In the genomic region with DNA sequence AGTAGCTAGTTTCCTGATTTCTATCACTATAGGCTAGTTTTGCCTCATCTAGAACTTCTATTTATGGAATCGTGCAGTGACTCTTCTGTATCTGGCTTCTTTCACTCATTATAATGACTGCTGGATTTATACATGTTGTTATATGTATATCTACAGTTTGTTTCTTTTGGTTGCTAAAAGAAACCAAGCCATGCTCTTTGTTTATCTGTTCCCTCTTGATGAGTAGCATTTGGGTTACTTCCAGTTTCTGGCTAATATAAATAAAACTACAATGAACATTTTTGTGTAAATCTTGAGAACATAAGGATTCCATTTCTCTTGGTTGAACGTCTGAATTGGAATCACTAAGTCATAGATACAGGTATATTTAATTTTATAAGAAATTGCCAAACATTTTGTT, we compare ENCODE assay signal across 20 cellular contexts.
"Had no signal": no experiment of that assay in that cellular context is flagged by ENCODE, and none has a peak within 500 bp of the region (broad histone marks: within the 10 kb centered on the region; RNA-seq: fewer than 3 reads in every experiment).

No MANE protein-coding gene starts in this region.

- H3K9me3 ChIP-seq: suprapubic skin had no signal

- H3K9ac ChIP-seq: parathyroid adenoma had no signal

- H3K4me3 ChIP-seq: cardiac muscle cell, hepatocyte, stomach, suprapubic skin, tibial nerve had no signal

- ATAC-seq: activated CD4-positive, CD25-positive, alpha-beta regulatory T cell treated with anti-CD3 and anti-CD28 coated beads, Interleukin-2, amount 50 U/mL, for 24 hours; activated CD8-positive, alpha-beta memory T cell treated with anti-CD3 and anti-CD28 coated beads, Interleukin-2, amount 10 ng/mL, durations not matched to agents 7 days and 5 days; activated CD8-positive, alpha-beta T cell treated with anti-CD3 and anti-CD28 coated beads for 36 hours; right cardiac atrium; T-helper 17 cell had no signal

- H3K79me2 ChIP-seq: parathyroid adenoma had no signal

- DNase-seq: activated CD4-positive, alpha-beta T cell treated with anti-CD3 and anti-CD28 coated beads, Interleukin-2, amount 10 ng/mL, durations not matched to agents 24 days and 14 days; activated CD8-positive, alpha-beta memory T cell treated with anti-CD3 and anti-CD28 coated beads, Interleukin-2, amount 10 ng/mL, durations not matched to agents 7 days and 5 days; activated CD8-positive, alpha-beta T cell treated with anti-CD3 and anti-CD28 coated beads for 36 hours; activated effector memory CD4-positive, alpha-beta T cell treated with anti-CD3 and anti-CD28 coated beads, Interleukin-2, amount 50 U/mL, for 16 hours; activated naive CD4-positive, alpha-beta T cell treated with anti-CD3 and anti-CD28 coated beads, Interleukin-2, amount 10 ng/mL, durations not matched to agents 7 days and 5 days; activated T-cell treated with anti-CD3 and anti-CD28 coated beads for 4 hours; glutamatergic neuron; left ventricle myocardium superior; mammary epithelial cell; nephron progenitor cell; right cardiac atrium; stomach; T-helper 17 cell had no signal

- H3K27me3 Mint-ChIP-seq: activated CD4-positive, alpha-beta T cell treated with anti-CD3 and anti-CD28 coated beads, Interleukin-2, amount 10 ng/mL, durations not matched to agents 24 days and 14 days; activated CD8-positive, alpha-beta memory T cell treated with anti-CD3 and anti-CD28 coated beads, Interleukin-2, amount 10 ng/mL, durations not matched to agents 7 days and 5 days; activated CD8-positive, alpha-beta T cell treated with anti-CD3 and anti-CD28 coated beads for 36 hours; activated naive CD4-positive, alpha-beta T cell treated with anti-CD3 and anti-CD28 coated beads, Interleukin-2, amount 10 ng/mL, durations not matched to agents 7 days and 5 days; T-helper 17 cell had no signal

- H3K4me2 ChIP-seq: hepatocyte had no signal

- H3K27me3 ChIP-seq: cardiac muscle cell, hepatocyte, stomach, suprapubic skin, tibial nerve had no signal

- H3K4me1 Mint-ChIP-seq: activated CD4-positive, alpha-beta T cell treated with anti-CD3 and anti-CD28 coated beads, Interleukin-2, amount 10 ng/mL, durations not matched to agents 24 days and 14 days; activated CD8-positive, alpha-beta memory T cell treated with anti-CD3 and anti-CD28 coated beads, Interleukin-2, amount 10 ng/mL, durations not matched to agents 7 days and 5 days; activated naive CD4-positive, alpha-beta T cell treated with anti-CD3 and anti-CD28 coated beads, Interleukin-2, amount 10 ng/mL, durations not matched to agents 7 days and 5 days; nephron progenitor cell; T-helper 17 cell had no signal

- H3K27ac Mint-ChIP-seq: activated CD4-positive, alpha-beta T cell treated with anti-CD3 and anti-CD28 coated beads, Interleukin-2, amount 10 ng/mL, durations not matched to agents 24 days and 14 days; activated CD8-positive, alpha-beta memory T cell treated with anti-CD3 and anti-CD28 coated beads, Interleukin-2, amount 10 ng/mL, durations not matched to agents 7 days and 5 days; activated CD8-positive, alpha-beta T cell treated with anti-CD3 and anti-CD28 coated beads for 36 hours; activated naive CD4-positive, alpha-beta T cell treated with anti-CD3 and anti-CD28 coated beads, Interleukin-2, amount 10 ng/mL, durations not matched to agents 7 days and 5 days; nephron progenitor cell; T-helper 17 cell had no signal

- H3K4me3 Mint-ChIP-seq: activated CD4-positive, alpha-beta T cell treated with anti-CD3 and anti-CD28 coated beads, Interleukin-2, amount 10 ng/mL, durations not matched to agents 24 days and 14 days; activated CD8-positive, alpha-beta memory T cell treated with anti-CD3 and anti-CD28 coated beads, Interleukin-2, amount 10 ng/mL, durations not matched to agents 7 days and 5 days; activated CD8-positive, alpha-beta T cell treated with anti-CD3 and anti-CD28 coated beads for 36 hours; activated naive CD4-positive, alpha-beta T cell treated with anti-CD3 and anti-CD28 coated beads, Interleukin-2, amount 10 ng/mL, durations not matched to agents 7 days and 5 days; nephron progenitor cell; T-helper 17 cell had no signal

- H3K27ac ChIP-seq: cardiac muscle cell, epithelial cell of prostate, hepatocyte, parathyroid adenoma, stomach, suprapubic skin, tibial nerve had no signal

- H3K36me3 Mint-ChIP-seq: activated CD8-positive, alpha-beta memory T cell treated with anti-CD3 and anti-CD28 coated beads, Interleukin-2, amount 10 ng/mL, durations not matched to agents 7 days and 5 days; activated naive CD4-positive, alpha-beta T cell treated with anti-CD3 and anti-CD28 coated beads, Interleukin-2, amount 10 ng/mL, durations not matched to agents 7 days and 5 days had no signal

- H2AFZ ChIP-seq: hepatocyte, parathyroid adenoma had no signal

- H3K36me3 ChIP-seq: cardiac muscle cell, stomach, suprapubic skin, tibial nerve had no signal
